Comparison of ENCODE assay signal across 23 cellular contexts in genomic region chr2:88022522-88022921, GRCh38. TPM values are rescaled to one million over a fixed set of nuclear protein-coding genes. Genes with fewer than 3 reads are reported as not detected.
DNase-seq lines count a peak whose midpoint lies in the region; ATAC-seq, FAIRE-seq and TF ChIP-seq lines count a peak whose summit lies in the region.
"Had no signal": no experiment of that assay in that cellular context is flagged by ENCODE, and none has a peak within 500 bp of the region (broad histone marks: within the 10 kb centered on the region; RNA-seq: fewer than 3 reads in every experiment).

No MANE protein-coding gene starts in this region.

- no peak for FAIRE-seq in HepG2 (lab: Jason Lieb, UNC)
- FAIRE-seq: G401.6, GM12891, GM19239 had no signal

- WGBS in HepG2 (ENCODE audit: low lambda C conversion rate) = 95% methylated on average over 7 of the region's 7 CpGs
- WGBS in right lobe of liver (ENCODE audit: insufficient coverage, low coverage, low lambda C conversion rate, missing lambda C conversion rate) = 75% methylated on average over 7 of the region's 7 CpGs

- no peak overlapping the region for H2AFZ ChIP-seq in HepG2 (ENCODE audit: low read length)

- H3K4me3 ChIP-seq in HepG2 (replicated peaks in 1 of 3; ENCODE audit: insufficient read depth in 1 of 3, low read depth in 2 of 3, low read length in 3 of 3) (no peak overlapping the region), right lobe of liver (no peak overlapping the region), mucosa of descending colon (no peak overlapping the region)
- H3K4me3 ChIP-seq: HAP-1 had no signal

- H3K36me3 ChIP-seq in HepG2 (replicated peaks in 1 of 2; ENCODE audit: control insufficient read depth in 1 of 2, insufficient read depth in 2 of 2, low read length in 2 of 2) (no peaks in the 10 kb centered on the region), right lobe of liver (peaks cover 0 to under 1% (median 0%) of the 10 kb centered on the region in 4 donors), mucosa of descending colon (ENCODE audit: low read depth) (no peaks in the 10 kb centered on the region)
- H3K36me3 ChIP-seq: BE2C, HAP-1 had no signal

- H3K27me3 ChIP-seq in HepG2 (ENCODE audit: control insufficient read depth in 1 of 2, insufficient read depth in 2 of 2, low read length in 2 of 2) (no peaks in the 10 kb centered on the region; a peak in 1 of 5 replicates), right lobe of liver (no peaks in the 10 kb centered on the region)
- H3K27me3 ChIP-seq: BE2C had no signal

- no peak for TF ChIP-seq EP300 in HepG2 (IDR thresholded peaks at IDR 0.05; ENCODE audit: low read depth in 2 of 2, low read length in 2 of 2)
- TF ChIP-seq EP300 in HepG2 (CRISPR knock-in tag; IDR thresholded peaks at IDR 0.05; ENCODE audit: borderline replicate concordance) = no peak

- no peaks in the 10 kb centered on the region for H3K79me2 ChIP-seq in HepG2 (ENCODE audit: insufficient read depth, low read length)

- no peak for DNase-seq in HepG2 (ENCODE audit: low spot score)
- DNase-seq in right lobe of liver = no peak
- DNase-seq in left colon = peak in 1 of 2 donors; percentile 34
- peak in 1 of 3 donors; percentile 47 for DNase-seq in mucosa of descending colon
- DNase-seq in pons (ENCODE audit: low spot score) = no peak
- no peak for DNase-seq in DMS79 (lab: John Stamatoyannopoulos, UW)
- DNase-seq: 8988T; BE2C; C1 segment of cervical spinal cord; CD4-positive, CD25-positive, alpha-beta regulatory T cell; CD8-positive, alpha-beta memory T cell; COR-L47; DMS 273 treated with DMSO at 0.1 percent for 48 hours; DMS53 had no signal

- CTCF ChIA-PET in HepG2 (lab: Yijun Ruan, JAX; ENCODE audit: low intra/inter-chr PET ratio, low total read pairs) = no interaction called here

- TF ChIP-seq POLR2A in HepG2 (IDR thresholded peaks at IDR 0.05; ENCODE audit: insufficient read depth in 1 of 2, low read depth in 2 of 2, low read length in 2 of 2) (no peak), right lobe of liver (IDR thresholded peaks at IDR 0.05) (no peak)

- POLR2A ChIA-PET in HepG2 (lab: Yijun Ruan, JAX) = interaction anchor here (0.8 kb wide), 1 partner anchor 31 kb away, joined by 3 read pairs; no protein-coding TSS in a partner anchor

- H3K4me1 ChIP-seq in HepG2 (ENCODE audit: insufficient read depth, low read length) (peaks cover 35% of the 10 kb centered on the region), right lobe of liver (peaks cover 0 to 6% (median 0%) of the 10 kb centered on the region in 4 donors), mucosa of descending colon (ENCODE audit: low read depth) (peaks cover under 1% of the 10 kb centered on the region)
- H3K4me1 ChIP-seq: BE2C had no signal

- H4K20me1 ChIP-seq in HepG2 (ENCODE audit: insufficient read depth, low read length) = no peaks in the 10 kb centered on the region

- no peak for TF ChIP-seq RAD21 in HepG2 (CRISPR knock-in tag; IDR thresholded peaks at IDR 0.05)

- in situ Hi-C loops in HepG2 (cut with HindIII; ENCODE audit: extremely low pct_ligation_motif_present, low pct_unique_long_range_greater_than_20kb) = no loop called here

- no TSS peak for BruUV-seq in HepG2 (replicated peaks; lab: Mats Ljungman, UMichigan)

- intact Hi-C loops in HepG2 (cut with micrococcal nuclease; ENCODE audit: unreplicated experiment) (no loop called here), right lobe of liver (cut with DNase I) (no loop called here), left colon (cut with DNase I, micrococcal nuclease) (no loop called here), mucosa of descending colon (cut with DNase I, micrococcal nuclease) (no loop called here)

- H3K27ac ChIP-seq in HepG2 (ENCODE audit: extremely low read length, insufficient read depth, low read length) = no peak overlapping the region
- no peak overlapping the region for H3K27ac ChIP-seq in right lobe of liver

- TF ChIP-seq CTCF in HepG2 (CRISPR knock-in tag; IDR thresholded peaks at IDR 0.05) (no peak), right lobe of liver (IDR thresholded peaks at IDR 0.05) (no peak), mucosa of descending colon (IDR thresholded peaks at IDR 0.05) (no peak)

- ATAC-seq in HepG2 (no peak), right lobe of liver (no peak), left colon (peak; percentile 82), mucosa of descending colon (peak; percentile 63)
- no peak for ATAC-seq in activated CD4-positive, CD25-positive, alpha-beta regulatory T cell treated with anti-CD3 and anti-CD28 coated beads, Interleukin-2, amount 50 U/mL, for 24 hours

- no peak overlapping the region for H3K4me2 ChIP-seq in HepG2 (ENCODE audit: low read depth, low read length)

- H3K9me3 ChIP-seq in HepG2 (ENCODE audit: low read length) (no peaks in the 10 kb centered on the region), right lobe of liver (no peaks in the 10 kb centered on the region), mucosa of descending colon (no peaks in the 10 kb centered on the region)
- H3K9me3 ChIP-seq: BE2C, HAP-1 had no signal

- H3K9ac ChIP-seq in HepG2 (ENCODE audit: insufficient read depth, low read depth, low read length) = no peak overlapping the region

RNA-seq across cellular contexts. Expression of gene RNU2-63P, which starts 6.2 kb away (rescaled TPM):
- total RNA-seq in HepG2 (2016; rRNA removed; fragmentation: Illumina TruSeq; extraction: Trizol) (6.8 TPM in 1 of 2 replicates, not detected in the other), right lobe of liver (1 to 10 TPM in 3 of 6 experiments, not detected in 3; 2.0 to 4.2 (median 2.6) TPM), left colon (10 to 100 TPM in 1 of 2 donors, 1 to 10 TPM in 1; 5.0 to 15.7 TPM), mucosa of descending colon (1 to 10 TPM; 2.9 to 4.7 (median 2.9) TPM)
- 22.1 and 60.3 TPM in 2 replicates for total RNA-seq in HepG2 (2016; cell fraction: cytosol; rRNA removed; fragmentation: Illumina TruSeq; extraction: Trizol; ENCODE audit: low read depth)
- total RNA-seq in HepG2 (2016; cell fraction: insoluble cytoplasmic fraction; rRNA removed; fragmentation: Illumina TruSeq; extraction: Trizol) = 7.0 and 7.1 TPM in 2 replicates
- total RNA-seq in HepG2 (2016; cell fraction: membrane; rRNA removed; fragmentation: Illumina TruSeq; extraction: Trizol) = 20.1 and 22.2 TPM in 2 replicates
- 18.2 and 36.2 TPM in 2 replicates for total RNA-seq in HepG2 (2016; cell fraction: nucleus; rRNA removed; fragmentation: Illumina TruSeq; extraction: Trizol)
- polyA plus RNA-seq in HepG2 (2011; rRNA removed) = not detected in 2 replicates
- not detected in 2 replicates for polyA plus RNA-seq in HepG2 (2011; cell fraction: cytosol; rRNA removed)
- not detected in 2 replicates for polyA plus RNA-seq in HepG2 (2011; cell fraction: nucleus; rRNA removed)
- polyA plus RNA-seq in HepG2 (2012) = not detected in 2 replicates
- polyA plus RNA-seq in HepG2 (2016; cell fraction: cytosol; fragmentation: Illumina TruSeq; extraction: Trizol; ENCODE audit: low read depth) = 4.6 and 8.5 TPM in 2 replicates
- not detected in 2 replicates for polyA plus RNA-seq in HepG2 (2016; cell fraction: insoluble cytoplasmic fraction; fragmentation: Illumina TruSeq; extraction: Trizol; ENCODE audit: low read depth)
- 3.4 TPM in 1 of 2 replicates, not detected in the other for polyA plus RNA-seq in HepG2 (2016; cell fraction: membrane; fragmentation: Illumina TruSeq; extraction: Trizol; ENCODE audit: low read depth)
- polyA plus RNA-seq in HepG2 (2016; cell fraction: nucleus; fragmentation: Illumina TruSeq; extraction: Trizol; ENCODE audit: insufficient read depth, low read depth) = not detected in 2 replicates
- 19.6 and 124 TPM in 2 replicates for polyA minus RNA-seq in HepG2 (2011; rRNA and poly(A)+ RNA removed; ENCODE audit: low replicate concordance)
- polyA minus RNA-seq in HepG2 (2011; cell fraction: cytosol; rRNA and poly(A)+ RNA removed) = 51.7 and 87.1 TPM in 2 replicates
- polyA minus RNA-seq in HepG2 (2011; cell fraction: nucleus; rRNA and poly(A)+ RNA removed) = 22.3 and 66.6 TPM in 2 replicates
- total RNA-seq: H4, HT-29 had no signal
- polyA plus RNA-seq: AG04450; CD8-positive, alpha-beta memory T cell had no signal

RNA-seq across cellular contexts. Expression of gene KRCC1, which starts 33.1 kb away (rescaled TPM):
- total RNA-seq in HepG2 (2016; rRNA removed; fragmentation: Illumina TruSeq; extraction: Trizol) = 6.5 and 10.0 TPM in 2 replicates
- 3.4 and 3.8 TPM in 2 replicates for total RNA-seq in HepG2 (2016; cell fraction: cytosol; rRNA removed; fragmentation: Illumina TruSeq; extraction: Trizol; ENCODE audit: low read depth)
- total RNA-seq in HepG2 (2016; cell fraction: insoluble cytoplasmic fraction; rRNA removed; fragmentation: Illumina TruSeq; extraction: Trizol) = 7.2 and 9.3 TPM in 2 replicates
- total RNA-seq in HepG2 (2016; cell fraction: membrane; rRNA removed; fragmentation: Illumina TruSeq; extraction: Trizol) = 8.5 and 9.0 TPM in 2 replicates
- 4.0 and 4.4 TPM in 2 replicates for total RNA-seq in HepG2 (2016; cell fraction: nucleus; rRNA removed; fragmentation: Illumina TruSeq; extraction: Trizol)
- 5.3 and 7.7 TPM in 2 replicates for polyA plus RNA-seq in HepG2 (2011; rRNA removed)
- 2.4 and 3.9 TPM in 2 replicates for polyA plus RNA-seq in HepG2 (2011; cell fraction: cytosol; rRNA removed)
- polyA plus RNA-seq in HepG2 (2011; cell fraction: nucleus; rRNA removed) = 1.0 and 2.0 TPM in 2 replicates
- polyA plus RNA-seq in HepG2 (2012) = 5.8 and 7.1 TPM in 2 replicates
- polyA plus RNA-seq in HepG2 (2016; cell fraction: cytosol; fragmentation: Illumina TruSeq; extraction: Trizol; ENCODE audit: low read depth) = 4.2 and 4.5 TPM in 2 replicates
- 10.6 and 10.9 TPM in 2 replicates for polyA plus RNA-seq in HepG2 (2016; cell fraction: insoluble cytoplasmic fraction; fragmentation: Illumina TruSeq; extraction: Trizol; ENCODE audit: low read depth)
- 7.2 and 7.3 TPM in 2 replicates for polyA plus RNA-seq in HepG2 (2016; cell fraction: membrane; fragmentation: Illumina TruSeq; extraction: Trizol; ENCODE audit: low read depth)
- 7.5 and 7.9 TPM in 2 replicates for polyA plus RNA-seq in HepG2 (2016; cell fraction: nucleus; fragmentation: Illumina TruSeq; extraction: Trizol; ENCODE audit: insufficient read depth, low read depth)
- polyA minus RNA-seq in HepG2 (2011; rRNA and poly(A)+ RNA removed; ENCODE audit: low replicate concordance) = 0.80 and 1.4 TPM in 2 replicates
- 2.3 and 2.6 TPM in 2 replicates for polyA minus RNA-seq in HepG2 (2011; cell fraction: cytosol; rRNA and poly(A)+ RNA removed)
- polyA minus RNA-seq in HepG2 (2011; cell fraction: nucleus; rRNA and poly(A)+ RNA removed) = 2.2 and 2.4 TPM in 2 replicates
- 10 to 100 TPM in 5 of 6 experiments, 1 to 10 TPM in 1; 9.3 to 17.1 (median 11.5) TPM for total RNA-seq in right lobe of liver
- total RNA-seq in left colon = 10 to 100 TPM; 41.5 to 58.4 TPM
- 10 to 100 TPM; 37.2 to 41.5 (median 40.7) TPM for total RNA-seq in mucosa of descending colon

RNA-seq across cellular contexts. Expression of gene SMYD1, which starts 45.1 kb away (rescaled TPM):
- total RNA-seq in HepG2 (2016; rRNA removed; fragmentation: Illumina TruSeq; extraction: Trizol) (not detected in 2 replicates), right lobe of liver (not detected), left colon (under 1 TPM in 1 of 2 donors, not detected in 1; 0.45 TPM), mucosa of descending colon (10 to 100 TPM in 1 of 3 donors, 1 to 10 TPM in 1, not detected in 1; 1.0 to 10.7 TPM)
- not detected in 2 replicates for total RNA-seq in HepG2 (2016; cell fraction: cytosol; rRNA removed; fragmentation: Illumina TruSeq; extraction: Trizol; ENCODE audit: low read depth)
- not detected in 2 replicates for total RNA-seq in HepG2 (2016; cell fraction: insoluble cytoplasmic fraction; rRNA removed; fragmentation: Illumina TruSeq; extraction: Trizol)
- total RNA-seq in HepG2 (2016; cell fraction: membrane; rRNA removed; fragmentation: Illumina TruSeq; extraction: Trizol) = not detected in 2 replicates
- not detected in 2 replicates for total RNA-seq in HepG2 (2016; cell fraction: nucleus; rRNA removed; fragmentation: Illumina TruSeq; extraction: Trizol)
- not detected in 2 replicates for polyA plus RNA-seq in HepG2 (2011; rRNA removed)
- polyA plus RNA-seq in HepG2 (2011; cell fraction: cytosol; rRNA removed) = not detected in 2 replicates
- not detected in 2 replicates for polyA plus RNA-seq in HepG2 (2011; cell fraction: nucleus; rRNA removed)
- not detected in 2 replicates for polyA plus RNA-seq in HepG2 (2012)
- not detected in 2 replicates for polyA plus RNA-seq in HepG2 (2016; cell fraction: cytosol; fragmentation: Illumina TruSeq; extraction: Trizol; ENCODE audit: low read depth)
- not detected in 2 replicates for polyA plus RNA-seq in HepG2 (2016; cell fraction: insoluble cytoplasmic fraction; fragmentation: Illumina TruSeq; extraction: Trizol; ENCODE audit: low read depth)
- polyA plus RNA-seq in HepG2 (2016; cell fraction: membrane; fragmentation: Illumina TruSeq; extraction: Trizol; ENCODE audit: low read depth) = not detected in 2 replicates
- polyA plus RNA-seq in HepG2 (2016; cell fraction: nucleus; fragmentation: Illumina TruSeq; extraction: Trizol; ENCODE audit: insufficient read depth, low read depth) = not detected in 2 replicates
- polyA minus RNA-seq in HepG2 (2011; rRNA and poly(A)+ RNA removed; ENCODE audit: low replicate concordance) = not detected in 2 replicates
- polyA minus RNA-seq in HepG2 (2011; cell fraction: cytosol; rRNA and poly(A)+ RNA removed) = not detected in 2 replicates
- polyA minus RNA-seq in HepG2 (2011; cell fraction: nucleus; rRNA and poly(A)+ RNA removed) = not detected in 2 replicates
- total RNA-seq: A673; CD4-positive, CD25-positive, alpha-beta regulatory T cell; CD8-positive, alpha-beta memory T cell; H4; HT-29 had no signal
- polyA plus RNA-seq: AG04450; CD4-positive, CD25-positive, alpha-beta regulatory T cell; CD8-positive, alpha-beta memory T cell had no signal

Comparison
In these comparisons a context has a peak if more than half of its experiments do, and no peak if none do; other contexts are left out.
1. ATAC-seq: peak in left colon (single experiment) and mucosa of descending colon (single experiment); none in HepG2 (single experiment), right lobe of liver (0 of 4) and activated CD4-positive, CD25-positive, alpha-beta regulatory T cell treated with anti-CD3 and anti-CD28 coated beads, Interleukin-2, amount 50 U/mL, for 24 hours (0 of 2).